In genomic region chr1:26084091-26084561, GRCh38 we compare ENCODE assay signal across 1 cellular context.
TF ChIP-seq lines count a peak whose summit lies in the region.

No MANE protein-coding gene starts in this region.

TF ChIP-seq in K562, 482 proteins besides CTCF, POLR2A, EP300 and RAD21 (continued from another document):
- TF ChIP-seq VEZF1 (CRISPR knock-in tag; IDR thresholded peaks at IDR 0.05) (no peak), HDAC3 (IDR thresholded peaks at IDR 0.05; ENCODE audit: borderline replicate concordance, partially characterized antibody) (no peak), ZKSCAN1 (IDR thresholded peaks at IDR 0.05; ENCODE audit: low read depth, low read length) (peak; percentile 18; the same call in 1 of the 2 replicates), TRIM24 (IDR thresholded peaks at IDR 0.05) (no peak), STAT5B (CRISPR knock-in tag; IDR thresholded peaks at IDR 0.05) (no peak), ZNF280A (IDR thresholded peaks at IDR 0.05; ENCODE audit: low read depth, partially characterized antibody) (no peak), HMGXB4 (CRISPR knock-in tag; IDR thresholded peaks at IDR 0.05) (no peak), ZBTB8A (IDR thresholded peaks at IDR 0.05; ENCODE audit: partially characterized antibody) (no peak), STAG1 (CRISPR knock-in tag; IDR thresholded peaks at IDR 0.05; ENCODE audit: borderline replicate concordance) (no peak), PHB (CRISPR knock-in tag; IDR thresholded peaks at IDR 0.05) (no peak)
- TF ChIP-seq, protein P1, sequence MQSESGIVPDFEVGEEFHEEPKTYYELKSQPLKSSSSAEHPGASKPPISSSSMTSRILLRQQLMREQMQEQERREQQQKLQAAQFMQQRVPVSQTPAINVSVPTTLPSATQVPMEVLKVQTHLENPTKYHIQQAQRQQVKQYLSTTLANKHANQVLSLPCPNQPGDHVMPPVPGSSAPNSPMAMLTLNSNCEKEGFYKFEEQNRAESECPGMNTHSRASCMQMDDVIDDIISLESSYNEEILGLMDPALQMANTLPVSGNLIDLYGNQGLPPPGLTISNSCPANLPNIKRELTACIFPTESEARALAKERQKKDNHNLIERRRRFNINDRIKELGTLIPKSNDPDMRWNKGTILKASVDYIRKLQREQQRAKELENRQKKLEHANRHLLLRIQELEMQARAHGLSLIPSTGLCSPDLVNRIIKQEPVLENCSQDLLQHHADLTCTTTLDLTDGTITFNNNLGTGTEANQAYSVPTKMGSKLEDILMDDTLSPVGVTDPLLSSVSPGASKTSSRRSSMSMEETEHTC (IDR thresholded peaks at IDR 0.05), result no peak
